1 cellular context compared by ENCODE assay signal in the genomic region with DNA sequence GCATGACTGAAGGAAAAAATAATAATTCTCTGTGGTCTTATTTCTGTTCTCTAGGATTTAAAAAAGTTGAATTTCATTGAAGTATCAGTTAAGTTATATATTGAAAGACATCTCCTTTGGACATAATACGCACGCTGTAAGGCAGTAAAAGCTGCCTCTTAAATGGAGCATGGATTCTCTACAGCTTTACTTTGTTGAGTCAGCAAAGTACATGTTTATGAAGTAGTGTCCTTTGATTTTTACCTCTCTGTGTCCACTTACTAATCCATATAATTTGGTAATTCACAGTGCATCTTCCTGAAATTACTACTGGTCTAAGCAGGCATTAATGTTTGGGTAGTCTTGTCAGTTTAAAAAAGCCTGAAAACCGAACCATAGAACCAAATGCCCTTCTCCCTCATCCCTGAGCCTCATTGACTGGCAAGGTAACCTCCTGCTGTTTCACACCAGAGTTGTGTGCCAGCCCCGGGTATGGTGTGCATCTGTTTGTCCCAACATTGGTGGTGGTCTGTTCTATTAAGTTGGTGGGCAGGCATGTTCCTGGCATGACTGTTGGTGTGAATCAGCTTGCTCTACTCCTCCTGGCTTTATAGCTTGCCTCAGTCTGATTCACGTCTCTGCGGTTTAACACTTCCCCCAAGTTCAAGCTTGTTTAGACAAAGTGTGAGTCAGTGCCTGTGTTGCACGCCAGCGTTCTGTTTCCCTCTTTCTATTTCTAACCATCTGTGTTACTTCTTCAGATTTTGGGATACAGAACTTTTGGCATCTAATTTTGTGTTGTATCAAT.
TF ChIP-seq lines count a peak whose summit lies in the region.

No MANE protein-coding gene starts in this region.

TF ChIP-seq in GM12878, 131 proteins besides CTCF, POLR2A, EP300 and RAD21 (continued from another document):
- TF ChIP-seq, protein P1, sequence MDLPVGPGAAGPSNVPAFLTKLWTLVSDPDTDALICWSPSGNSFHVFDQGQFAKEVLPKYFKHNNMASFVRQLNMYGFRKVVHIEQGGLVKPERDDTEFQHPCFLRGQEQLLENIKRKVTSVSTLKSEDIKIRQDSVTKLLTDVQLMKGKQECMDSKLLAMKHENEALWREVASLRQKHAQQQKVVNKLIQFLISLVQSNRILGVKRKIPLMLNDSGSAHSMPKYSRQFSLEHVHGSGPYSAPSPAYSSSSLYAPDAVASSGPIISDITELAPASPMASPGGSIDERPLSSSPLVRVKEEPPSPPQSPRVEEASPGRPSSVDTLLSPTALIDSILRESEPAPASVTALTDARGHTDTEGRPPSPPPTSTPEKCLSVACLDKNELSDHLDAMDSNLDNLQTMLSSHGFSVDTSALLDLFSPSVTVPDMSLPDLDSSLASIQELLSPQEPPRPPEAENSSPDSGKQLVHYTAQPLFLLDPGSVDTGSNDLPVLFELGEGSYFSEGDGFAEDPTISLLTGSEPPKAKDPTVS (IDR thresholded peaks at IDR 0.05; ENCODE audit: low read depth, low read length), result no peak
- TF ChIP-seq BMI1 (IDR thresholded peaks at IDR 0.05; ENCODE audit: borderline replicate concordance) (no peak), SPI1 (IDR thresholded peaks at IDR 0.05; ENCODE audit: borderline replicate concordance, insufficient read depth, low read depth, low read length) (no peak)
TF ChIP-seq in GM12878: peak in this region for 12.
